Comparison of ENCODE assay signal across 8 cellular contexts in genomic region chr11:110092577-110093406, GRCh38. TPM values are rescaled to one million over a fixed set of nuclear protein-coding genes. Genes with fewer than 3 reads are reported as not detected.
DNase-seq lines count a peak whose midpoint lies in the region; ATAC-seq and TF ChIP-seq lines count a peak whose summit lies in the region.

ZC3H12C (plus strand) TSS chr11:110093392; CDS start chr11:110093412, 20 bp downstream.

- intact Hi-C loops in cardiac septum (cut with DNase I): loop anchor here (5.0 to 10.0 kb wide), 2 partner anchors 145 to 332 kb away; partner anchors contain the start of gene FDX1

- H3K27me3 ChIP-seq in OCI-LY3 (ENCODE audit: low read depth, low read length) (peaks cover 52% of the 10 kb centered on the region), adipocyte (replicated peaks; ENCODE audit: control insufficient read depth, insufficient read depth, low read length) (no peaks in the 10 kb centered on the region)

- peaks cover 43% of the 10 kb centered on the region for H3K79me2 ChIP-seq in OCI-LY3 (ENCODE audit: low read length)

- peak within 1 kb of the TSS; percentile 98 for H3K27ac Mint-ChIP-seq in osteocyte (ENCODE audit: unreplicated experiment)

- peak within 1 kb of the TSS; percentile 45 for H3K27ac ChIP-seq in OCI-LY3 (ENCODE audit: low read length)

- no peaks in the 10 kb centered on the region for H3K27me3 Mint-ChIP-seq in osteocyte (ENCODE audit: unreplicated experiment)

- H3K9me3 ChIP-seq in OCI-LY3 (ENCODE audit: insufficient read depth, low read length): no peaks in the 10 kb centered on the region
- H3K9me3 ChIP-seq in adipocyte (ENCODE audit: control insufficient read depth, low read length): no peaks in the 10 kb centered on the region

- H3K4me3 Mint-ChIP-seq in osteocyte (ENCODE audit: unreplicated experiment): peak within 1 kb of the TSS; percentile 91

- no peaks in the 10 kb centered on the region for H3K9me3 Mint-ChIP-seq in osteocyte (ENCODE audit: unreplicated experiment)

- H3K4me1 Mint-ChIP-seq in osteocyte (ENCODE audit: unreplicated experiment): peaks cover 33% of the 10 kb centered on the region

- peaks cover 61% of the 10 kb centered on the region for H3K4me1 ChIP-seq in OCI-LY3 (ENCODE audit: low read length)
- peaks cover 25% of the 10 kb centered on the region for H3K4me1 ChIP-seq in adipocyte (ENCODE audit: control insufficient read depth, insufficient read depth, low read length)

- ATAC-seq in GM21576 (IDR thresholded peaks at IDR 0.05; ENCODE audit: unreplicated experiment): peak; percentile 52

- peak; percentile 67 for DNase-seq in GF-D8 (lab: John Stamatoyannopoulos, UW)
- DNase-seq in HuH-7 (ENCODE audit: low spot score): peak; percentile 76
- peak; percentile 96 for DNase-seq in adipocyte (ENCODE audit: low read depth)
- DNase-seq in cardiac septum (ENCODE audit: low spot score): peak; percentile 87
- DNase-seq in osteocyte (ENCODE audit: extremely low spot score, unreplicated experiment): peak; percentile 92
- no peak for DNase-seq in effector CD8-positive, alpha-beta T cell (lab: John Stamatoyannopoulos, UW)

- peak within 1 kb of the TSS; percentile 86 for H3K4me3 ChIP-seq in OCI-LY3 (ENCODE audit: low read length)
- H3K4me3 ChIP-seq in adipocyte (ENCODE audit: low read length): peak within 1 kb of the TSS; percentile 90

- H4K20me1 ChIP-seq in OCI-LY3 (ENCODE audit: insufficient read depth, low read length): peaks cover 32% of the 10 kb centered on the region

- H3K36me3 ChIP-seq in OCI-LY3 (replicated peaks; ENCODE audit: low read depth, low read length): peaks cover 3% of the 10 kb centered on the region
- no peaks in the 10 kb centered on the region for H3K36me3 ChIP-seq in adipocyte (ENCODE audit: control insufficient read depth, insufficient read depth, low read length, severe bottlenecking)

- TF ChIP-seq CTCF in OCI-LY3 (IDR thresholded peaks at IDR 0.05; ENCODE audit: low read depth, low read length): no peak
- TF ChIP-seq CTCF in osteocyte (IDR thresholded peaks at IDR 0.05): peak; percentile 54

- H2AFZ ChIP-seq in OCI-LY3 (ENCODE audit: low read depth, low read length): peak within 1 kb of the TSS; percentile 27; the same call in 1 of the 2 replicates

- H3K9ac ChIP-seq in OCI-LY3 (ENCODE audit: low read length) (peak within 1 kb of the TSS; percentile 81), adipocyte (ENCODE audit: low read length) (peak within 1 kb of the TSS; percentile 88)

- no peaks in the 10 kb centered on the region for H3K36me3 Mint-ChIP-seq in osteocyte (ENCODE audit: unreplicated experiment)

- H3K4me2 ChIP-seq in OCI-LY3 (ENCODE audit: low read length): peak within 1 kb of the TSS; percentile 90

RNA-seq across cellular contexts. Expression of gene ZC3H12C, which starts in this region (rescaled TPM):
- total RNA-seq in cardiac septum (20.0 TPM), osteocyte (9.7 and 10.2 TPM in 2 replicates)
